In the genomic region with DNA sequence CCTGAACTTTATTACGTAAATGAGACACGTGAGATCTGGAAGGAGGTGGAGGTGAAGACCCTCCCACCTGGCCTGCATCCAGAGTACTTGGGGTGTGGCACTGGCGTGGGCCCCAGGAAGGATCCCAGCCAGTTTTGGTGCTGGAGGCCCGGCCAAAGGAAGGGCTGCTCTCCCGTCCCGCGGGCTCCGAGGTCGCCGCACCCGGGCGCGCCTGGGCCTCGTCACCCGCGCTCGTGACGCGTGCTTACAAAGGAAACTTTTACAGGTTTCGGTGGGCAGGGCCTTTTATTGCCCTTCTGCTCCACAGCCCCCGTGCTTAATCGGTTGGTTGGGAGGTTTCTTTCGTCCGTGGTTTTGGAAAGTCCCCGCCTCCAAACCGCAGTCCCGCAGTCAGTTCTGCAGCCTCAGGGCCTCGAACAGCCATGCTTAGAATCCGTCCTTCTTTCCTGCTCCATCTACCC, we compare ENCODE assay signal across 8 cellular contexts. TPM values are rescaled to one million over a fixed set of nuclear protein-coding genes. Genes with fewer than 3 reads are reported as not detected.
DNase-seq lines count a peak whose midpoint lies in the region; ATAC-seq and TF ChIP-seq lines count a peak whose summit lies in the region.

No MANE protein-coding gene starts in this region.

- 1 to 2% methylated on average over 18 to 29 of the region's 29 CpGs for WGBS in lower leg skin, 2 donors

- intact Hi-C loops in activated B cell treated with CpG ODN at 0.5 μM for 24 hours (cut with micrococcal nuclease) (loop anchor here (1.0 to 5.0 kb wide), 6 partner anchors 30 to 487 kb away; no protein-coding TSS in a partner anchor), vagina (cut with DNase I) (no loop called here), lower leg skin (cut with DNase I; ENCODE audit: low total_unique reads) (no loop called here)

- TF ChIP-seq CTCF in activated B cell treated with CpG ODN at 0.5 μM for 24 hours (IDR thresholded peaks at IDR 0.05) = no peak
- no peak for TF ChIP-seq CTCF in neural crest cell (conservative IDR thresholded peaks at IDR 0.05)
- no peak for TF ChIP-seq CTCF in vagina (IDR thresholded peaks at IDR 0.05)
- TF ChIP-seq CTCF in lower leg skin (IDR thresholded peaks at IDR 0.05) = no peak

- H3K27ac ChIP-seq in vagina = no peak overlapping the region

- POLR2A ChIA-PET in activated B cell treated with CpG ODN at 0.5 μM for 24 hours (lab: Charles Lee) = no interaction called here

- H3K4me3 ChIP-seq in endocrine pancreas (ENCODE audit: control insufficient read depth, insufficient read depth, low read length) = no peak overlapping the region
- H3K4me3 ChIP-seq in vagina = peak overlapping the region; percentile 23 to 24
- H3K4me3 ChIP-seq in lower leg skin (ENCODE audit: low read depth, poor library complexity, severe bottlenecking) = no peak overlapping the region

- H3K4me1 ChIP-seq in endocrine pancreas (ENCODE audit: control insufficient read depth, insufficient read depth, low read length) (no peaks in the 10 kb centered on the region), vagina (peaks cover 13% of the 10 kb centered on the region)

- H3K27ac Mint-ChIP-seq in activated B cell treated with CpG ODN at 0.5 μM for 24 hours = peak overlapping the region; percentile 64
- H3K27ac Mint-ChIP-seq in neural crest cell (ENCODE audit: unreplicated experiment) = no peak overlapping the region

- peaks cover 12% of the 10 kb centered on the region for H3K9me3 Mint-ChIP-seq in activated B cell treated with CpG ODN at 0.5 μM for 24 hours
- peaks cover 11% of the 10 kb centered on the region for H3K9me3 Mint-ChIP-seq in neural crest cell

- DNase-seq in activated B cell treated with CpG ODN at 0.5 μM for 24 hours (peak; percentile 48), neural crest cell (ENCODE audit: low read depth, low spot score) (no peak), vagina (ENCODE audit: extremely low spot score in 2 of 2) (no peak), lower leg skin (ENCODE audit: low spot score in 2 of 2) (no peak), NCI-H748 (lab: John Stamatoyannopoulos, UW; ENCODE audit: unreplicated experiment) (no peak)

- H3K4me3 Mint-ChIP-seq in activated B cell treated with CpG ODN at 0.5 μM for 24 hours (peak overlapping the region; percentile 77), neural crest cell (peak overlapping the region; percentile 4)

- CTCF ChIA-PET in activated B cell treated with CpG ODN at 0.5 μM for 24 hours (lab: Charles Lee) = interaction anchor here (1.2 to 1.3 kb wide), 3 partner anchors 9 to 151 kb away, joined by 3 to 8 read pairs (median 4); a partner anchor contains a TSS

- H3K27me3 Mint-ChIP-seq in activated B cell treated with CpG ODN at 0.5 μM for 24 hours (peaks cover 71% of the 10 kb centered on the region), neural crest cell (ENCODE audit: low read depth) (peaks cover 91% of the 10 kb centered on the region)

- H3K27me3 ChIP-seq in endocrine pancreas (ENCODE audit: control insufficient read depth, insufficient read depth, low read length) (peaks cover 25% of the 10 kb centered on the region), vagina (peaks cover 8% of the 10 kb centered on the region)

- H3K9me3 ChIP-seq in endocrine pancreas (ENCODE audit: control insufficient read depth, low read length) = no peaks in the 10 kb centered on the region
- no peaks in the 10 kb centered on the region for H3K9me3 ChIP-seq in vagina

- TF ChIP-seq POLR2A in vagina (IDR thresholded peaks at IDR 0.05) (no peak), lower leg skin (IDR thresholded peaks at IDR 0.05) (no peak)

- peaks cover 2% of the 10 kb centered on the region for H3K36me3 Mint-ChIP-seq in activated B cell treated with CpG ODN at 0.5 μM for 24 hours (ENCODE audit: low read depth)
- H3K36me3 Mint-ChIP-seq in neural crest cell (ENCODE audit: low read depth) = peaks cover 6% of the 10 kb centered on the region

- no peaks in the 10 kb centered on the region for H3K36me3 ChIP-seq in endocrine pancreas (ENCODE audit: control insufficient read depth, insufficient read depth, low read length)
- no peaks in the 10 kb centered on the region for H3K36me3 ChIP-seq in vagina

- peak overlapping the region; percentile 41 for H3K9ac ChIP-seq in endocrine pancreas (ENCODE audit: control insufficient read depth, insufficient read depth, low read length)

- H3K4me1 Mint-ChIP-seq in activated B cell treated with CpG ODN at 0.5 μM for 24 hours = peaks cover 19% of the 10 kb centered on the region
- peaks cover 15% of the 10 kb centered on the region for H3K4me1 Mint-ChIP-seq in neural crest cell

- ATAC-seq in GM18520 (IDR thresholded peaks at IDR 0.05; ENCODE audit: unreplicated experiment) = peak; percentile 46
- peak; percentile 65 for ATAC-seq in HG02938 (IDR thresholded peaks at IDR 0.05; ENCODE audit: unreplicated experiment)
- peak; percentile 76 for ATAC-seq in activated B cell treated with CpG ODN at 0.5 μM for 24 hours (ENCODE audit: low read depth)

RNA-seq across cellular contexts. Expression of a gene that starts 29.2 kb away (rescaled TPM):
- 6.7 and 8.5 TPM in 2 replicates for total RNA-seq in activated B cell treated with CpG ODN at 0.5 μM for 24 hours
- total RNA-seq in neural crest cell = 0.68 TPM in 1 of 2 replicates, not detected in the other
- total RNA-seq in vagina = 25.8 TPM
- 1 to 10 TPM in 3 of 4 donors, not detected in 1; 1.8 to 3.9 (median 1.9) TPM for total RNA-seq in lower leg skin

RNA-seq across cellular contexts. Expression of a gene that starts 29.6 kb away (rescaled TPM):
- total RNA-seq in activated B cell treated with CpG ODN at 0.5 μM for 24 hours (1.3 and 1.4 TPM in 2 replicates), neural crest cell (0.21 TPM in 1 of 2 replicates, not detected in the other), vagina (5.9 TPM), lower leg skin (under 1 TPM in 1 of 4 donors, not detected in 3; 0.49 TPM)

RNA-seq across cellular contexts. Expression of a gene that starts 44.1 kb away (rescaled TPM):
- total RNA-seq in activated B cell treated with CpG ODN at 0.5 μM for 24 hours = 0.32 and 0.38 TPM in 2 replicates
- not detected in 2 replicates for total RNA-seq in neural crest cell
- total RNA-seq in vagina = 67.0 TPM
- 10 to 100 TPM; 37.6 to 83.2 (median 55.0) TPM for total RNA-seq in lower leg skin

Comparison
In these comparisons a context has a peak if more than half of its experiments do, and no peak if none do; other contexts are left out.
1. H3K4me3 ChIP-seq: peak in vagina (2 of 2); none in endocrine pancreas (single experiment) and lower leg skin (single experiment).
2. RNA of a gene that starts 44.1 kb away (total RNA-seq): 67.0 TPM in vagina (single experiment) and 37.6 to 83.2 TPM in lower leg skin; 0.32 to 0.38 TPM in activated B cell treated with CpG ODN at 0.5 μM for 24 hours and not detected in neural crest cell; every median in the first group is over 10 times any median in the second.
3. Peak in every context shown above with its lines, with median percentiles within 50 percentile points of each other: ATAC-seq.